Comparison of ENCODE assay signal across 20 cellular contexts in genomic region chr10:44415121-44415520, GRCh38. TPM values are rescaled to one million over a fixed set of nuclear protein-coding genes. Genes with fewer than 3 reads are reported as not detected.
A peak's percentile ranks its signal among the peaks of the same experiment; 100 is the strongest.
DNase-seq lines count a peak whose midpoint lies in the region; ATAC-seq, FAIRE-seq and TF ChIP-seq lines count a peak whose summit lies in the region.
"Had no signal": no experiment of that assay in that cellular context is flagged by ENCODE, and none has a peak within 500 bp of the region (broad histone marks: within the 10 kb centered on the region; RNA-seq: fewer than 3 reads in every experiment).

No MANE protein-coding gene starts in this region.

- no peak overlapping the region for H3K4me3 Mint-ChIP-seq in astrocyte (ENCODE audit: unreplicated experiment)
- no peak overlapping the region for H3K4me3 Mint-ChIP-seq in neural crest cell
- H3K4me3 Mint-ChIP-seq: IgD-negative memory B cell had no signal

- H3K36me3 Mint-ChIP-seq in astrocyte (ENCODE audit: low read depth, unreplicated experiment) (no peaks in the 10 kb centered on the region), neural crest cell (ENCODE audit: low read depth) (peaks cover 8% of the 10 kb centered on the region)
- H3K36me3 Mint-ChIP-seq: CD4-positive, CD25-positive, alpha-beta regulatory T cell had no signal

- no peak overlapping the region for H2AFZ ChIP-seq in astrocyte (ENCODE audit: low read depth, low read length)
- H2AFZ ChIP-seq: GM23248 had no signal

- H3K9ac ChIP-seq in astrocyte (ENCODE audit: low read length): no peak overlapping the region
- H3K9ac ChIP-seq: BLaER1 treated with 17β-estradiol and CSF1 and Interleukin-3, amounts not matched to agents 10 nM and 100 nM; GM23248 had no signal

- no peak for ATAC-seq in GM21737 (IDR thresholded peaks at IDR 0.05; ENCODE audit: unreplicated experiment)
- ATAC-seq: HCT116 had no signal

- H3K9me3 Mint-ChIP-seq in astrocyte (ENCODE audit: unreplicated experiment) (peaks cover 10% of the 10 kb centered on the region), neural crest cell (peaks cover 11% of the 10 kb centered on the region)

- no peaks in the 10 kb centered on the region for H3K36me3 ChIP-seq in astrocyte (ENCODE audit: insufficient read depth, low read length)
- H3K36me3 ChIP-seq: BLaER1 treated with 17β-estradiol and CSF1 and Interleukin-3, amounts not matched to agents 10 nM and 100 nM had no signal

- H3K4me1 Mint-ChIP-seq in astrocyte (ENCODE audit: low read depth, unreplicated experiment) (no peaks in the 10 kb centered on the region), neural crest cell (peaks cover 8% of the 10 kb centered on the region)
- H3K4me1 Mint-ChIP-seq: CD4-positive, CD25-positive, alpha-beta regulatory T cell; IgD-negative memory B cell had no signal

- H4K20me1 ChIP-seq in astrocyte (ENCODE audit: insufficient read depth, low read length): no peaks in the 10 kb centered on the region
- H4K20me1 ChIP-seq: BLaER1 treated with 17β-estradiol and CSF1 and Interleukin-3, amounts not matched to agents 10 nM and 100 nM had no signal

- no peak overlapping the region for H3K27ac Mint-ChIP-seq in astrocyte (ENCODE audit: unreplicated experiment)
- H3K27ac Mint-ChIP-seq in neural crest cell (ENCODE audit: unreplicated experiment): peak overlapping the region; percentile 54
- H3K27ac Mint-ChIP-seq: CD4-positive, CD25-positive, alpha-beta regulatory T cell; IgD-negative memory B cell had no signal

- TF ChIP-seq CTCF in astrocyte (IDR thresholded peaks at IDR 0.05; ENCODE audit: insufficient read depth, low read depth, low read length) (no peak), neural crest cell (conservative IDR thresholded peaks at IDR 0.05) (no peak)

- no peak overlapping the region for H3K27ac ChIP-seq in astrocyte (ENCODE audit: low read depth, low read length)
- H3K27ac ChIP-seq: GM23248 had no signal

- H3K9me3 ChIP-seq in astrocyte (ENCODE audit: insufficient read depth, low read depth, low read length): no peaks in the 10 kb centered on the region

- no peak for FAIRE-seq in astrocyte (lab: Jason Lieb, UNC)
- FAIRE-seq: G401.6, GM12891, H54 had no signal

- H3K27me3 Mint-ChIP-seq in astrocyte (ENCODE audit: low read depth, unreplicated experiment): peaks cover 10% of the 10 kb centered on the region
- H3K27me3 Mint-ChIP-seq in neural crest cell (ENCODE audit: low read depth): no peaks in the 10 kb centered on the region

- no peak overlapping the region for H3K4me2 ChIP-seq in astrocyte (ENCODE audit: low read length)

- no peaks in the 10 kb centered on the region for H3K79me2 ChIP-seq in astrocyte (ENCODE audit: insufficient read depth, low read length)

- H3K27me3 ChIP-seq in astrocyte (ENCODE audit: insufficient read depth, low read length): no peaks in the 10 kb centered on the region
- H3K27me3 ChIP-seq: BLaER1 treated with 17β-estradiol and CSF1 and Interleukin-3, amounts not matched to agents 10 nM and 100 nM had no signal

- H3K4me1 ChIP-seq in astrocyte (ENCODE audit: insufficient read depth, low read length): no peaks in the 10 kb centered on the region

- DNase-seq in EH (ENCODE audit: low read depth) (peak; percentile 80), astrocyte (ENCODE audit: low read depth) (peak; percentile 83), fibroblast of gingiva (ENCODE audit: low read depth) (peak; percentile 6), neural crest cell (ENCODE audit: low read depth, low spot score) (no peak), NCI-H748 (lab: John Stamatoyannopoulos, UW; ENCODE audit: unreplicated experiment) (no peak), Kasumi-1 (lab: John Stamatoyannopoulos, UW) (no peak), GM19240 (ENCODE audit: insufficient read length, low spot score) (no peak)
- DNase-seq: 8988T; Calu3; CD4-positive, CD25-positive, alpha-beta regulatory T cell; DMS 273 treated with DMSO at 0.1 percent for 48 hours; GM23248 had no signal

- H3K4me3 ChIP-seq in astrocyte (ENCODE audit: insufficient read depth, low read depth, low read length): no peak overlapping the region
- H3K4me3 ChIP-seq: BLaER1 treated with 17β-estradiol and CSF1 and Interleukin-3, amounts not matched to agents 10 nM and 100 nM; GM23248 had no signal

RNA-seq across cellular contexts. Expression of gene CXCL12, which starts 30.2 kb away (rescaled TPM):
- 23.7 and 48.2 TPM in 2 replicates for total RNA-seq in astrocyte
- total RNA-seq in neural crest cell: 3.6 and 4.0 TPM in 2 replicates
- total RNA-seq: Calu3; CD4-positive, CD25-positive, alpha-beta regulatory T cell; HT1080 had no signal

Comparison
In these comparisons a context has a peak if more than half of its experiments do, and no peak if none do; other contexts are left out.
1. DNase-seq: peak in EH (single experiment), astrocyte (single experiment) and fibroblast of gingiva (single experiment); none in neural crest cell (single experiment), NCI-H748 (single experiment), Kasumi-1 (0 of 2) and GM19240 (single experiment).